ENCODE assay signal across 11 cellular contexts in genomic region chr3:172586447-172586846, GRCh38.
A peak's percentile ranks its signal among the peaks of the same experiment; 100 is the strongest.
DNase-seq lines count a peak whose midpoint lies in the region; ATAC-seq, FAIRE-seq and TF ChIP-seq lines count a peak whose summit lies in the region.
"Had no signal": no experiment of that assay in that cellular context is flagged by ENCODE, and none has a peak within 500 bp of the region (broad histone marks: within the 10 kb centered on the region; RNA-seq: fewer than 3 reads in every experiment).

No MANE protein-coding gene starts in this region.

- TF ChIP-seq POLR2A in H54 (IDR thresholded peaks at IDR 0.05; ENCODE audit: low read depth, low read length): no peak
- TF ChIP-seq POLR2A in ovary (IDR thresholded peaks at IDR 0.05): no peak

- H3K27ac ChIP-seq in VCaP: peak overlapping the region; percentile 39
- H3K27ac ChIP-seq in heart right ventricle: peak overlapping the region; percentile 20 to 90 (median 56)
- H3K27ac ChIP-seq in skeletal muscle tissue (ENCODE audit: low read depth, low read length): peak overlapping the region; percentile 57
- peak overlapping the region in 1 of 2 donors; percentile 41 for H3K27ac ChIP-seq in ovary

- H3K27me3 ChIP-seq in heart right ventricle (no peaks in the 10 kb centered on the region), skeletal muscle tissue (ENCODE audit: control insufficient read depth in 3 of 3, insufficient read depth in 3 of 3, low read length in 3 of 3) (no peaks in the 10 kb centered on the region), ovary (no peaks in the 10 kb centered on the region)

- intact Hi-C loops in heart right ventricle (cut with DNase I): loop anchor here in 2 of 10 donors (10.0 kb wide), 1 partner anchor 72 kb away; no protein-coding TSS in a partner anchor
- intact Hi-C loops in ovary (cut with DNase I): no loop called here

- H3K4me1 ChIP-seq in heart right ventricle: peaks cover 3 to 40% (median 19%) of the 10 kb centered on the region in 9 donors
- H3K4me1 ChIP-seq in skeletal muscle tissue (ENCODE audit: control insufficient read depth in 3 of 3, insufficient read depth in 3 of 3, low read length in 3 of 3): peaks cover 0 to 7% (median 2%) of the 10 kb centered on the region in 3 donors
- H3K4me1 ChIP-seq in ovary (ENCODE audit: insufficient read depth): no peaks in the 10 kb centered on the region

- H3K4me3 ChIP-seq in heart right ventricle (peak overlapping the region in 4 of 10 donors; percentile 1 to 14 (median 8)), skeletal muscle tissue (ENCODE audit: low read length in 3 of 3) (peak overlapping the region in 1 of 3 donors; percentile 46), ovary (no peak overlapping the region)

- no peak overlapping the region for H3K9ac ChIP-seq in skeletal muscle tissue (ENCODE audit: low read depth in 1 of 3, low read length in 3 of 3)

- TF ChIP-seq EP300 in ovary (IDR thresholded peaks at IDR 0.05): no peak

- peak in 5 of 8 donors; percentile 26 to 82 (median 78) for ATAC-seq in heart right ventricle

- FAIRE-seq in H54 (lab: Jason Lieb, UNC): peak; percentile 68
- FAIRE-seq: D721Med, islet of Langerhans had no signal

- DNase-seq in H54 (ENCODE audit: insufficient read length, low spot score) (no peak), heart right ventricle (no peak), ovary (no peak), RPMI8226 (no peak), NCI-H2107 (lab: John Stamatoyannopoulos, UW) (no peak)
- DNase-seq: NCI-H2171 treated with DMSO at 0.1 percent for 48 hours, SHP77 had no signal

- TF ChIP-seq CTCF in VCaP (conservative IDR thresholded peaks at IDR 0.05) (no peak), heart right ventricle (IDR thresholded peaks at IDR 0.05) (no peak), ovary (IDR thresholded peaks at IDR 0.05) (no peak)

- H3K36me3 ChIP-seq in heart right ventricle: no peaks in the 10 kb centered on the region
- H3K36me3 ChIP-seq in skeletal muscle tissue (ENCODE audit: control insufficient read depth in 3 of 3, insufficient read depth in 3 of 3, low read length in 3 of 3): no peaks in the 10 kb centered on the region
- no peaks in the 10 kb centered on the region for H3K36me3 ChIP-seq in ovary

- H3K9me3 ChIP-seq in heart right ventricle (peaks cover 0 to 21% (median 0%) of the 10 kb centered on the region in 11 donors), skeletal muscle tissue (ENCODE audit: control insufficient read depth in 3 of 3, low read length in 3 of 3) (no peaks in the 10 kb centered on the region), ovary (no peaks in the 10 kb centered on the region)
